14 cellular contexts compared by ENCODE assay signal in genomic region chr21:46318464-46318845, GRCh38.
"Had no signal": no experiment of that assay in that cellular context is flagged by ENCODE, and none has a peak within 500 bp of the region (broad histone marks: within the 10 kb centered on the region; RNA-seq: fewer than 3 reads in every experiment).

No MANE protein-coding gene starts in this region.

- DNase-seq: activated CD4-positive, alpha-beta T cell treated with anti-CD3 and anti-CD28 coated beads for 4 hours; activated naive CD4-positive, alpha-beta T cell treated with anti-CD3 and anti-CD28 coated beads for 36 hours; amniotic stem cell; central memory CD4-positive, alpha-beta T cell; effector CD8-positive, alpha-beta T cell; hippocampal formation; spleen; stimulated activated CD4-positive, alpha-beta T cell treated with anti-CD3 and anti-CD28 coated beads, Interleukin-1b, Interleukin-23, amount 100 ng/mL, for 48 hours; SW 1271; T-helper 9 cell had no signal

- H3K36me3 Mint-ChIP-seq: stimulated activated memory B cell treated with anti-CD40 and anti-IgM and Interleukin-4, amounts not matched to agents 10 μg/mL and 1 μg/mL and 100 μg/mL, for 72 hours had no signal

- H3K27ac Mint-ChIP-seq: activated naive CD4-positive, alpha-beta T cell treated with anti-CD3 and anti-CD28 coated beads for 36 hours; stimulated activated memory B cell treated with anti-CD40 and anti-IgM and Interleukin-4, amounts not matched to agents 10 μg/mL and 1 μg/mL and 100 μg/mL, for 72 hours had no signal

- H3K9me3 ChIP-seq: body of pancreas, neutrophil, spleen had no signal

- H3K9me3 Mint-ChIP-seq: activated naive CD4-positive, alpha-beta T cell treated with anti-CD3 and anti-CD28 coated beads for 36 hours; stimulated activated memory B cell treated with anti-CD40 and anti-IgM and Interleukin-4, amounts not matched to agents 10 μg/mL and 1 μg/mL and 100 μg/mL, for 72 hours had no signal

- H3K27ac ChIP-seq: coronary artery, neutrophil, spleen had no signal

- ATAC-seq: stimulated activated memory B cell treated with anti-CD40 and anti-IgM and Interleukin-4, amounts not matched to agents 10 μg/mL and 1 μg/mL and 100 μg/mL, for 72 hours had no signal

- H3K4me3 Mint-ChIP-seq: activated naive CD4-positive, alpha-beta T cell treated with anti-CD3 and anti-CD28 coated beads for 36 hours; stimulated activated memory B cell treated with anti-CD40 and anti-IgM and Interleukin-4, amounts not matched to agents 10 μg/mL and 1 μg/mL and 100 μg/mL, for 72 hours had no signal

- H3K27me3 ChIP-seq: body of pancreas, neutrophil, spleen had no signal

- H3K27me3 Mint-ChIP-seq: stimulated activated memory B cell treated with anti-CD40 and anti-IgM and Interleukin-4, amounts not matched to agents 10 μg/mL and 1 μg/mL and 100 μg/mL, for 72 hours had no signal

- H3K4me3 ChIP-seq: body of pancreas, coronary artery, spleen had no signal
